15 cellular contexts compared by ENCODE assay signal in the genomic region with DNA sequence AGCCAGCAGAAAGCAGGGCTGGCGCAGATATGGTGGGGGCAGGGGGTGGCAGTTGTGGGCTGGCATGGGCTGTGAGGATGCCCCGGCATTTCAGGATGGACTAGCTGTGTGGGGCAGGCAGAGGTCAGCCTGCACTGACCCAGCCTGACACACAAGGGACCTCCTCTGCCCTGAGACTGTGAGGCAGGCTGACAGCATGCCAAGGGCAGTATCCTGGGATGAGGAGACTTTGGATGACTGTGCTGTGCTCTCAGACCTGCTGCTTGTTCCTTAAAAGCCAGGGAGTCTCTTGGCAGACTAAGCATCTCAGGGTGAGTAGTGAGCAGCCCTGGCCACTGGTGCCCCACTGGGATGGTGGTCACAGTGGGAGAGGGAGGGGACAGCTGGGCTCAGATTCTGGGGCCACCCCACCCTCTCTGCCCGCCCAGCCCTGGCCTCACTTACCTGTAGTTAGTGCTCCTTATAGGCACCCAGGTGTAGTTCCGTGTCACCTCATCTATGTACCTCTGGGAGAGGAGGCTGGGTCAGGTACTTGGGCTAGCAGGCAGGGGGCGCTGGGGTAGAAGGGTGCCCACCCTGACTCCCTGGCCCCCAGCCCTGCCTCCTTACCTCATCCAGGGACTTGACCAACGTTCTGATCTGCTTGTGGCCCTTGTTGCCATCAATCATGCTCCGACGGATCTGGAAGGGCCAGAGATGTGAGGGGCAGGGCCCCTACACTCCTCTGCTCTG. TPM values are rescaled to one million over a fixed set of nuclear protein-coding genes. Genes with fewer than 3 reads are reported as not detected.
DNase-seq lines count a peak whose midpoint lies in the region; ATAC-seq and TF ChIP-seq lines count a peak whose summit lies in the region.
"Had no signal": no experiment of that assay in that cellular context is flagged by ENCODE, and none has a peak within 500 bp of the region (broad histone marks: within the 10 kb centered on the region; RNA-seq: fewer than 3 reads in every experiment).

No MANE protein-coding gene starts in this region.

- H4K20me1 ChIP-seq in OCI-LY1 (ENCODE audit: insufficient read depth, low read length): no peaks in the 10 kb centered on the region
- H4K20me1 ChIP-seq in hepatocyte (ENCODE audit: insufficient read depth, poor library complexity, severe bottlenecking): no peaks in the 10 kb centered on the region

- H3K4me1 ChIP-seq in OCI-LY1 (ENCODE audit: insufficient read depth, low read length, severe bottlenecking) (no peaks in the 10 kb centered on the region), hepatocyte (ENCODE audit: insufficient read depth) (peaks cover 3% of the 10 kb centered on the region), lower lobe of right lung (no peaks in the 10 kb centered on the region)
- H3K4me1 ChIP-seq: right atrium auricular region had no signal

- no peaks in the 10 kb centered on the region for H3F3A ChIP-seq in OCI-LY1 (ENCODE audit: insufficient read depth, low read length)

- H3K9me2 ChIP-seq in OCI-LY1 (ENCODE audit: low read depth, low read length) (no peaks in the 10 kb centered on the region), hepatocyte (replicated peaks; ENCODE audit: insufficient read depth) (no peaks in the 10 kb centered on the region)

- 0 out of 2 replicates have a peak, but pooled peaks cover 6% of the 10 kb centered on the region for H3K27me3 ChIP-seq in OCI-LY1 (ENCODE audit: insufficient read depth, low read length)
- no peaks in the 10 kb centered on the region for H3K27me3 ChIP-seq in hepatocyte
- H3K27me3 ChIP-seq in lower lobe of right lung (ENCODE audit: low read depth): no peaks in the 10 kb centered on the region
- H3K27me3 ChIP-seq: right atrium auricular region had no signal

- peak; percentile 42 for DNase-seq in AG08396 (ENCODE audit: low spot score)
- DNase-seq in GM10266 (ENCODE audit: extremely low spot score): no peak
- DNase-seq in hepatocyte (ENCODE audit: low spot score): no peak
- DNase-seq in NCI-H524 (lab: John Stamatoyannopoulos, UW): no peak
- no peak for DNase-seq in CD1c-positive myeloid dendritic cell (ENCODE audit: extremely low spot score)
- DNase-seq in NCI-H226: no peak
- no peak for DNase-seq in lower lobe of right lung
- DNase-seq: activated T-cell treated with anti-CD3 and anti-CD28 coated beads for 4 hours; CD4-positive, alpha-beta memory T cell; kidney glomerular epithelial cell; NCI-H1417 treated with DMSO at 0.1 percent for 48 hours; stimulated activated CD4-positive, alpha-beta T cell treated with anti-CD3 and anti-CD28 coated beads, Interleukin-4, amount 100 ng/mL, for 4 hours; stimulated activated naive CD4-positive, alpha-beta T cell treated with Interleukin-2 at 50 U/mL for 16 hours had no signal

- no peak overlapping the region for H3K4me3 ChIP-seq in OCI-LY1 (ENCODE audit: low read depth, low read length, poor library complexity, severe bottlenecking)
- H3K4me3 ChIP-seq in hepatocyte: no peak overlapping the region
- no peak overlapping the region for H3K4me3 ChIP-seq in lower lobe of right lung
- H3K4me3 ChIP-seq: right atrium auricular region had no signal

- no peak for ATAC-seq in lower lobe of right lung

- H3K9me3 ChIP-seq in OCI-LY1 (ENCODE audit: low read length) (no peaks in the 10 kb centered on the region), hepatocyte (ENCODE audit: low read depth) (no peaks in the 10 kb centered on the region), lower lobe of right lung (no peaks in the 10 kb centered on the region)
- H3K9me3 ChIP-seq: right atrium auricular region had no signal

- H2AFZ ChIP-seq in OCI-LY1 (ENCODE audit: low read length): no peak overlapping the region
- no peak overlapping the region for H2AFZ ChIP-seq in hepatocyte

- peak; percentile 31 for TF ChIP-seq CTCF in GM10266 (IDR thresholded peaks at IDR 0.05; ENCODE audit: control insufficient read depth, insufficient read depth, low read depth, missing control alignments)
- TF ChIP-seq CTCF in OCI-LY1 (IDR thresholded peaks at IDR 0.05; ENCODE audit: low read length): peak; percentile 42; the same call in 1 of the 2 replicates
- peak; percentile 3 for TF ChIP-seq CTCF in hepatocyte (IDR thresholded peaks at IDR 0.05; ENCODE audit: poor library complexity)
- TF ChIP-seq CTCF in lower lobe of right lung (IDR thresholded peaks at IDR 0.05): no peak

- H3K4me2 ChIP-seq in OCI-LY1 (ENCODE audit: low read length): no peak overlapping the region
- H3K4me2 ChIP-seq in hepatocyte: no peak overlapping the region

- H3K9ac ChIP-seq in OCI-LY1 (ENCODE audit: low read length): no peak overlapping the region

- H3K36me3 ChIP-seq in OCI-LY1 (ENCODE audit: insufficient read depth, low read length) (no peaks in the 10 kb centered on the region), hepatocyte (replicated peaks; ENCODE audit: insufficient read depth, low read depth) (no peaks in the 10 kb centered on the region), lower lobe of right lung (peaks cover 26% of the 10 kb centered on the region)
- H3K36me3 ChIP-seq: right atrium auricular region had no signal

- H3K79me2 ChIP-seq in OCI-LY1 (ENCODE audit: insufficient read depth, low read length) (no peaks in the 10 kb centered on the region), hepatocyte (no peaks in the 10 kb centered on the region)

- intact Hi-C loops in lower lobe of right lung (cut with DNase I): no loop called here

- no peak overlapping the region for H3K27ac ChIP-seq in OCI-LY1 (ENCODE audit: low read depth, low read length, poor library complexity, severe bottlenecking)
- no peak overlapping the region for H3K27ac ChIP-seq in hepatocyte
- no peak overlapping the region for H3K27ac ChIP-seq in lower lobe of right lung
- H3K27ac ChIP-seq: right atrium auricular region had no signal

- WGBS in hepatocyte (ENCODE audit: low lambda C conversion rate, missing lambda C conversion rate): 75% methylated on average over 8 of the region's 8 CpGs

RNA-seq across cellular contexts. Expression of a gene that starts 16.0 kb away (rescaled TPM):
- total RNA-seq in hepatocyte (49.3 and 63.0 TPM in 2 replicates), lower lobe of right lung (37.5 TPM)
- 64.5 and 69.9 TPM in 2 replicates for polyA plus RNA-seq in hepatocyte

RNA-seq across cellular contexts. Expression of a gene that starts 24.7 kb away (rescaled TPM):
- total RNA-seq in hepatocyte: 31.0 and 37.3 TPM in 2 replicates
- 40.5 and 46.9 TPM in 2 replicates for polyA plus RNA-seq in hepatocyte
- 21.7 TPM for total RNA-seq in lower lobe of right lung

RNA-seq across cellular contexts. Expression of a gene that starts 24.8 kb away (rescaled TPM):
- 22.3 and 23.5 TPM in 2 replicates for total RNA-seq in hepatocyte
- polyA plus RNA-seq in hepatocyte: 27.0 and 34.6 TPM in 2 replicates
- total RNA-seq in lower lobe of right lung: 17.7 TPM

RNA-seq across cellular contexts. Expression of a gene that starts 29.8 kb away (rescaled TPM):
- total RNA-seq in hepatocyte: 0.20 and 0.44 TPM in 2 replicates
- polyA plus RNA-seq in hepatocyte: 0.18 and 0.77 TPM in 2 replicates
- 32.8 TPM for total RNA-seq in lower lobe of right lung
- polyA plus RNA-seq: CD4-positive, alpha-beta memory T cell had no signal

RNA-seq across cellular contexts. Expression of a gene that starts 34.7 kb away (rescaled TPM):
- total RNA-seq in hepatocyte (11.3 and 13.4 TPM in 2 replicates), lower lobe of right lung (39.5 TPM)
- 22.9 and 30.1 TPM in 2 replicates for polyA plus RNA-seq in hepatocyte
